In genomic region chr17:2721603-2722002, GRCh38 we compare ENCODE assay signal across 21 cellular contexts. TPM values are rescaled to one million over a fixed set of nuclear protein-coding genes. Genes with fewer than 3 reads are reported as not detected.
DNase-seq lines count a peak whose midpoint lies in the region; ATAC-seq, FAIRE-seq and TF ChIP-seq lines count a peak whose summit lies in the region.
"Had no signal": no experiment of that assay in that cellular context is flagged by ENCODE, and none has a peak within 500 bp of the region (broad histone marks: within the 10 kb centered on the region; RNA-seq: fewer than 3 reads in every experiment).

No MANE protein-coding gene starts in this region.

- H2BK5ac ChIP-seq in H1 (ENCODE audit: low read depth, low read length) = no peak overlapping the region

- H3K4me1 ChIP-seq in H1 (replicated peaks in 1 of 4; ENCODE audit: control insufficient read depth in 3 of 4, insufficient read depth in 4 of 4, low read length in 3 of 4) = peaks cover 3 to 21% (median 9%) of the 10 kb centered on the region in 4 experiments
- H3K4me1 ChIP-seq: HAP-1 had no signal

- no peak overlapping the region for H3K4ac ChIP-seq in H1 (replicated peaks; ENCODE audit: insufficient read length, low read depth, low read length)

- POLR2A ChIA-PET in activated CD4-positive, alpha-beta memory T cell treated with anti-CD3 and anti-CD28 coated beads for 36 hours (lab: Charles Lee) = no interaction called here
- POLR2A ChIA-PET in activated CD4-positive, alpha-beta memory T cell treated with anti-CD3 and anti-CD28 coated beads, Interleukin-2, amount 10 ng/mL, durations not matched to agents 7 days and 5 days (lab: Charles Lee) = interaction anchor here (1.0 to 1.4 kb wide), 2 partner anchors 9 to 12 kb away, joined by 3 read pairs; no protein-coding TSS in a partner anchor
- POLR2A ChIA-PET in H1 (lab: Charles Lee; ENCODE audit: partially characterized antibody) = interaction anchor here (0.7 to 1.9 kb wide), 6 partner anchors 11 to 324 kb away, joined by 3 to 4 read pairs (median 4); no protein-coding TSS in a partner anchor

- CTCF ChIA-PET in activated CD4-positive, alpha-beta memory T cell treated with anti-CD3 and anti-CD28 coated beads for 36 hours (lab: Charles Lee) = no interaction called here
- CTCF ChIA-PET in activated CD4-positive, alpha-beta memory T cell treated with anti-CD3 and anti-CD28 coated beads, Interleukin-2, amount 10 ng/mL, durations not matched to agents 7 days and 5 days (lab: Charles Lee) = no interaction called here
- CTCF ChIA-PET in H1 (lab: Charles Lee; ENCODE audit: partially characterized antibody) = interaction anchor here (0.9 to 10.0 kb wide), 8 partner anchors 8 to 374 kb away, joined by 3 to 62 read pairs (median 4); no protein-coding TSS in a partner anchor

- no peak overlapping the region for H2AK5ac ChIP-seq in H1 (ENCODE audit: low read depth, low read length)

- H4K5ac ChIP-seq in H1 (ENCODE audit: insufficient read length, low read depth, low read length) = no peak overlapping the region

- no peaks in the 10 kb centered on the region for H3K9me3 ChIP-seq in H1 (ENCODE audit: insufficient read depth in 2 of 2, low read depth in 1 of 2, low read length in 1 of 2)
- H3K9me3 ChIP-seq: HAP-1 had no signal

- no peak overlapping the region for H2BK120ac ChIP-seq in H1 (replicated peaks; ENCODE audit: low read depth, low read length)

- no peak overlapping the region for H3K14ac ChIP-seq in H1 (ENCODE audit: insufficient read length)

- H4K20me1 ChIP-seq in H1 (replicated peaks in 1 of 2; ENCODE audit: control insufficient read depth in 1 of 2, insufficient read depth in 2 of 2, low read length in 2 of 2) = peaks cover 0 to 2% of the 10 kb centered on the region in 2 experiments

- H3K79me1 ChIP-seq in H1 (ENCODE audit: low read depth, low read length) = no peaks in the 10 kb centered on the region

- TF ChIP-seq POLR2A in H1 (IDR thresholded peaks at IDR 0.05; ENCODE audit: control extremely low read depth in 1 of 2, low read depth in 2 of 2, low read length in 2 of 2) = no peak

- no peak overlapping the region for H3K4me3 ChIP-seq in H1 (ENCODE audit: extremely low read depth in 1 of 4, insufficient read depth in 2 of 4, low read depth in 3 of 4, low read length in 4 of 4)
- H3K4me3 ChIP-seq: HAP-1 had no signal

- no peak overlapping the region for H2BK20ac ChIP-seq in H1 (ENCODE audit: low read length)

- H2BK12ac ChIP-seq in H1 (ENCODE audit: low read depth, low read length) = no peak overlapping the region

- WGBS in H1 (ENCODE audit: extremely low coverage in 1 of 2, insufficient coverage in 1 of 2, insufficient read length in 1 of 2, insufficient replicate concordance in 2 of 2, low coverage in 1 of 2, low lambda C conversion rate in 2 of 2, missing lambda C conversion rate in 1 of 2), 2 experiments = 79% methylated on average over 4 of the region's 4 CpGs; no CpG with 5 or more reads in 1 of the 2 experiments

- H3K4me2 ChIP-seq in H1 (ENCODE audit: insufficient read depth in 1 of 2, low read depth in 2 of 2, low read length in 2 of 2) = no peak overlapping the region
- H3K4me2 ChIP-seq: KMS-11 had no signal

- no peaks in the 10 kb centered on the region for H3K36me3 ChIP-seq in H1 (ENCODE audit: control insufficient read depth in 2 of 4, insufficient read depth in 4 of 4, low read length in 3 of 4)
- H3K36me3 ChIP-seq: HAP-1 had no signal

- no peak overlapping the region for H3K23ac ChIP-seq in H1 (ENCODE audit: insufficient read length)

- no peak for FAIRE-seq in H1 (lab: Jason Lieb, UNC)
- FAIRE-seq: D721Med had no signal

- no peak overlapping the region for H3K9ac ChIP-seq in H1 (replicated peaks in 1 of 4; ENCODE audit: extremely low read depth in 1 of 4, low read depth in 3 of 4, low read length in 3 of 4)
- H3K9ac ChIP-seq: KMS-11 had no signal

- H3K4me1 Mint-ChIP-seq in activated CD4-positive, alpha-beta memory T cell treated with anti-CD3 and anti-CD28 coated beads for 36 hours (ENCODE audit: low read depth) = peaks cover 8% of the 10 kb centered on the region
- H3K4me1 Mint-ChIP-seq in activated CD4-positive, alpha-beta memory T cell treated with anti-CD3 and anti-CD28 coated beads, Interleukin-2, amount 10 ng/mL, durations not matched to agents 7 days and 5 days = peaks cover 11% of the 10 kb centered on the region
- peaks cover 24% of the 10 kb centered on the region for H3K4me1 Mint-ChIP-seq in stimulated activated naive CD8-positive, alpha-beta T cell treated with anti-CD3 and anti-CD28 coated beads, Interleukin-15, amount 100 ng/mL, for 72 hours

- H4K8ac ChIP-seq in H1 (ENCODE audit: extremely low read depth, insufficient read depth, low read length) = 0 out of 2 replicates have a peak overlapping the region, but pooled peaks have one; percentile 35

- no peak overlapping the region for H2AFZ ChIP-seq in H1 (ENCODE audit: low read length)

- intact Hi-C loops in activated CD4-positive, alpha-beta memory T cell treated with anti-CD3 and anti-CD28 coated beads for 36 hours (cut with micrococcal nuclease) = no loop called here

- TF ChIP-seq EP300 in H1 (IDR thresholded peaks at IDR 0.05; ENCODE audit: borderline replicate concordance in 1 of 2, low read depth in 2 of 2, low read length in 2 of 2) = no peak

- no peaks in the 10 kb centered on the region for H3K9me3 Mint-ChIP-seq in activated CD4-positive, alpha-beta memory T cell treated with anti-CD3 and anti-CD28 coated beads for 36 hours
- H3K9me3 Mint-ChIP-seq in activated CD4-positive, alpha-beta memory T cell treated with anti-CD3 and anti-CD28 coated beads, Interleukin-2, amount 10 ng/mL, durations not matched to agents 7 days and 5 days = no peaks in the 10 kb centered on the region
- H3K9me3 Mint-ChIP-seq in stimulated activated naive CD8-positive, alpha-beta T cell treated with anti-CD3 and anti-CD28 coated beads, Interleukin-15, amount 100 ng/mL, for 72 hours = no peaks in the 10 kb centered on the region

- no peaks in the 10 kb centered on the region for H3K79me2 ChIP-seq in H1 (ENCODE audit: control insufficient read depth in 1 of 2, insufficient read depth in 2 of 2, low read length in 2 of 2)

- H3K27me3 Mint-ChIP-seq in activated CD4-positive, alpha-beta memory T cell treated with anti-CD3 and anti-CD28 coated beads for 36 hours = peaks cover 5% of the 10 kb centered on the region
- H3K27me3 Mint-ChIP-seq in activated CD4-positive, alpha-beta memory T cell treated with anti-CD3 and anti-CD28 coated beads, Interleukin-2, amount 10 ng/mL, durations not matched to agents 7 days and 5 days = peaks cover 20% of the 10 kb centered on the region
- peaks cover 38% of the 10 kb centered on the region for H3K27me3 Mint-ChIP-seq in stimulated activated naive CD8-positive, alpha-beta T cell treated with anti-CD3 and anti-CD28 coated beads, Interleukin-15, amount 100 ng/mL, for 72 hours

- H3K18ac ChIP-seq in H1 (ENCODE audit: extremely low read depth, low read length) = no peak overlapping the region

- H3K4me3 Mint-ChIP-seq in activated CD4-positive, alpha-beta memory T cell treated with anti-CD3 and anti-CD28 coated beads for 36 hours = no peak overlapping the region
- no peak overlapping the region for H3K4me3 Mint-ChIP-seq in activated CD4-positive, alpha-beta memory T cell treated with anti-CD3 and anti-CD28 coated beads, Interleukin-2, amount 10 ng/mL, durations not matched to agents 7 days and 5 days
- H3K4me3 Mint-ChIP-seq in stimulated activated naive CD8-positive, alpha-beta T cell treated with anti-CD3 and anti-CD28 coated beads, Interleukin-15, amount 100 ng/mL, for 72 hours = no peak overlapping the region

- H4K91ac ChIP-seq in H1 (replicated peaks; ENCODE audit: insufficient read length, low read length) = no peak overlapping the region

- no peak overlapping the region for H3K56ac ChIP-seq in H1 (replicated peaks; ENCODE audit: insufficient read length, low read depth, low read length)

- H3K23me2 ChIP-seq in H1 (ENCODE audit: low read depth, low read length) = peaks cover 9% of the 10 kb centered on the region; the same call in 1 of the 2 replicates

- no peak overlapping the region for H3K27ac Mint-ChIP-seq in activated CD4-positive, alpha-beta memory T cell treated with anti-CD3 and anti-CD28 coated beads for 36 hours
- H3K27ac Mint-ChIP-seq in activated CD4-positive, alpha-beta memory T cell treated with anti-CD3 and anti-CD28 coated beads, Interleukin-2, amount 10 ng/mL, durations not matched to agents 7 days and 5 days = no peak overlapping the region
- H3K27ac Mint-ChIP-seq in stimulated activated naive CD8-positive, alpha-beta T cell treated with anti-CD3 and anti-CD28 coated beads, Interleukin-15, amount 100 ng/mL, for 72 hours = no peak overlapping the region
- H3K27ac Mint-ChIP-seq: CD8-positive, alpha-beta memory T cell had no signal

- ATAC-seq in stimulated activated naive CD8-positive, alpha-beta T cell treated with anti-CD3 and anti-CD28 coated beads, Interleukin-15, amount 100 ng/mL, for 72 hours = peak; percentile 71
- ATAC-seq in SK-N-SH treated with all-trans-retinoic acid at 6 μM for 48 hours = no peak

- TF ChIP-seq RAD21 in H1 (IDR thresholded peaks at IDR 0.05 in 1 of 2, conservative IDR thresholded peaks at IDR 0.05 in 1 of 2; ENCODE audit: low read depth in 2 of 2, low read length in 2 of 2) = no peak

- peak; percentile 53 for DNase-seq in activated CD4-positive, alpha-beta memory T cell treated with anti-CD3 and anti-CD28 coated beads for 36 hours
- DNase-seq in activated CD4-positive, alpha-beta memory T cell treated with anti-CD3 and anti-CD28 coated beads, Interleukin-2, amount 10 ng/mL, durations not matched to agents 7 days and 5 days = no peak
- peak; percentile 48 for DNase-seq in stimulated activated CD4-positive, alpha-beta T cell treated with anti-CD3 and anti-CD28 coated beads, Interleukin-1b, Interleukin-23, amount 100 ng/mL, for 48 hours
- DNase-seq in stimulated activated CD4-positive, alpha-beta T cell treated with anti-CD3 and anti-CD28 coated beads, Interleukin-12 subunit alpha, Interleukin-12 subunit beta, amount 100 ng/mL, for 4 hours = no peak
- no peak for DNase-seq in H1 (ENCODE audit: low read depth in 1 of 2, low spot score in 2 of 2)
- peak in 1 of 2 donors; percentile 36 for DNase-seq in stimulated activated naive CD8-positive, alpha-beta T cell treated with anti-CD3 and anti-CD28 coated beads, Interleukin-15, amount 100 ng/mL, for 72 hours
- DNase-seq in GM03348 (ENCODE audit: low spot score) = no peak
- DNase-seq: C1 segment of cervical spinal cord; CD8-positive, alpha-beta memory T cell; DMS79; NCI-H1417; NCI-H187; NCI-H2107; NCI-H510A treated with DMSO at 0.1 percent for 48 hours; NCI-H774; OCI-M1; Right ventricle myocardium superior had no signal

- H3K27ac ChIP-seq in H1 (ENCODE audit: low read depth, low read length) = no peak overlapping the region
- H3K27ac ChIP-seq: KMS-11 had no signal

- H2BK15ac ChIP-seq in H1 (ENCODE audit: low read length) = no peak overlapping the region

- peaks cover 0 to 4% (median 2%) of the 10 kb centered on the region in 4 experiments; a peak in 1 of 7 replicates for H3K27me3 ChIP-seq in H1 (replicated peaks in 1 of 4; ENCODE audit: control insufficient read depth in 3 of 4, extremely low read depth in 1 of 4, insufficient read depth in 3 of 4, low read length in 3 of 4)

- no peaks in the 10 kb centered on the region for H3K36me3 Mint-ChIP-seq in activated CD4-positive, alpha-beta memory T cell treated with anti-CD3 and anti-CD28 coated beads for 36 hours
- H3K36me3 Mint-ChIP-seq in activated CD4-positive, alpha-beta memory T cell treated with anti-CD3 and anti-CD28 coated beads, Interleukin-2, amount 10 ng/mL, durations not matched to agents 7 days and 5 days (ENCODE audit: low read depth) = no peaks in the 10 kb centered on the region

- no peak for TF ChIP-seq CTCF in H1 (IDR thresholded peaks at IDR 0.05; ENCODE audit: control extremely low read depth in 1 of 3, insufficient read depth in 1 of 3, low read depth in 1 of 3, low read length in 3 of 3)

RNA-seq across cellular contexts. Expression of gene CLUH, which starts 10.0 kb away (rescaled TPM):
- 10 to 100 TPM; 78.4 to 80.4 TPM for total RNA-seq in activated CD4-positive, alpha-beta memory T cell treated with anti-CD3 and anti-CD28 coated beads for 36 hours
- total RNA-seq in activated CD4-positive, alpha-beta memory T cell treated with anti-CD3 and anti-CD28 coated beads, Interleukin-2, amount 10 ng/mL, durations not matched to agents 7 days and 5 days = 10 to 100 TPM; 36.4 to 37.9 TPM
- total RNA-seq in H1 (2021; fragmentation: NEBNext Ultra II Directional; extraction: Animal tissue kit (Norgen Biotek cat#: 25700)) = 93.6 and 98.6 TPM in 2 replicates
- 33.6 and 46.8 TPM in 2 replicates for polyA plus RNA-seq in H1 (2011; rRNA removed)
- 32.3 TPM for polyA plus RNA-seq in H1 (2011; cell fraction: cytosol; rRNA removed)
- 142 TPM for polyA plus RNA-seq in H1 (2011; cell fraction: nucleus; rRNA removed)
- 64.3 to 76.7 TPM (median 69.8 TPM) in 4 replicates for polyA plus RNA-seq in H1 (2012, experiment 1 of 2)
- 44.8 TPM for polyA plus RNA-seq in H1 (2012, experiment 2 of 2)
- polyA plus RNA-seq in H1 (2013, experiment 1 of 2) = 45.6 TPM
- polyA plus RNA-seq in H1 (2013, experiment 2 of 2) = 39.5 TPM
- 24.7 and 34.6 TPM in 2 replicates for polyA minus RNA-seq in H1 (2011; rRNA and poly(A)+ RNA removed)
- polyA minus RNA-seq in H1 (2011; cell fraction: cytosol; rRNA and poly(A)+ RNA removed) = 32.9 TPM
- polyA minus RNA-seq in H1 (2011; cell fraction: nucleus; rRNA and poly(A)+ RNA removed) = 44.5 TPM

RNA-seq across cellular contexts. Expression of gene CCDC92B, which starts 27.8 kb away (rescaled TPM):
- total RNA-seq in activated CD4-positive, alpha-beta memory T cell treated with anti-CD3 and anti-CD28 coated beads for 36 hours = under 1 TPM in 1 of 2 experiments, not detected in 1; 0.10 TPM
- under 1 TPM in 1 of 2 experiments, not detected in 1; 0.10 TPM for total RNA-seq in activated CD4-positive, alpha-beta memory T cell treated with anti-CD3 and anti-CD28 coated beads, Interleukin-2, amount 10 ng/mL, durations not matched to agents 7 days and 5 days
- 11.9 and 12.1 TPM in 2 replicates for total RNA-seq in H1 (2021; fragmentation: NEBNext Ultra II Directional; extraction: Animal tissue kit (Norgen Biotek cat#: 25700))
- polyA plus RNA-seq in H1 (2011; rRNA removed) = 5.5 and 9.0 TPM in 2 replicates
- 5.5 TPM for polyA plus RNA-seq in H1 (2011; cell fraction: cytosol; rRNA removed)
- 11.0 TPM for polyA plus RNA-seq in H1 (2011; cell fraction: nucleus; rRNA removed)
- 9.2 to 11.7 TPM (median 11.1 TPM) in 4 replicates for polyA plus RNA-seq in H1 (2012, experiment 1 of 2)
- 12.5 TPM for polyA plus RNA-seq in H1 (2012, experiment 2 of 2)
- polyA plus RNA-seq in H1 (2013, experiment 1 of 2) = 8.5 TPM
- 8.3 TPM for polyA plus RNA-seq in H1 (2013, experiment 2 of 2)
- 4.7 and 10.4 TPM in 2 replicates for polyA minus RNA-seq in H1 (2011; rRNA and poly(A)+ RNA removed)
- polyA minus RNA-seq in H1 (2011; cell fraction: cytosol; rRNA and poly(A)+ RNA removed) = 6.5 TPM
- polyA minus RNA-seq in H1 (2011; cell fraction: nucleus; rRNA and poly(A)+ RNA removed) = 4.9 TPM
- polyA plus RNA-seq: CD8-positive, alpha-beta memory T cell had no signal

Comparison
In these comparisons a context has a peak if more than half of its experiments do, and no peak if none do; other contexts are left out.
1. DNase-seq: peak in activated CD4-positive, alpha-beta memory T cell treated with anti-CD3 and anti-CD28 coated beads for 36 hours (single experiment) and stimulated activated CD4-positive, alpha-beta T cell treated with anti-CD3 and anti-CD28 coated beads, Interleukin-1b, Interleukin-23, amount 100 ng/mL, for 48 hours (single experiment); none in activated CD4-positive, alpha-beta memory T cell treated with anti-CD3 and anti-CD28 coated beads, Interleukin-2, amount 10 ng/mL, durations not matched to agents 7 days and 5 days (single experiment), stimulated activated CD4-positive, alpha-beta T cell treated with anti-CD3 and anti-CD28 coated beads, Interleukin-12 subunit alpha, Interleukin-12 subunit beta, amount 100 ng/mL, for 4 hours (single experiment), H1 (0 of 2) and GM03348 (single experiment).
2. RNA of gene CCDC92B, which starts 27.8 kb away (total RNA-seq): 11.9 to 12.1 TPM in H1; 0.10 TPM in activated CD4-positive, alpha-beta memory T cell treated with anti-CD3 and anti-CD28 coated beads, Interleukin-2, amount 10 ng/mL, durations not matched to agents 7 days and 5 days and 0.10 TPM in activated CD4-positive, alpha-beta memory T cell treated with anti-CD3 and anti-CD28 coated beads for 36 hours; every median in the first group is over 10 times any median in the second.